ENCODE assay signal across 1 cellular context in genomic region chrX:153953892-153954617, GRCh38.
A peak's percentile ranks its signal among the peaks of the same experiment; 100 is the strongest.
TF ChIP-seq lines count a peak whose summit lies in the region.

No MANE protein-coding gene starts in this region.

TF ChIP-seq in GM12878, 131 proteins besides CTCF, POLR2A, EP300 and RAD21:
- no peak for TF ChIP-seq CBX5 (IDR thresholded peaks at IDR 0.05; ENCODE audit: low read depth)
- peak; percentile 43; the same call in 1 of the 2 replicates for TF ChIP-seq POLR2AphosphoS5 (IDR thresholded peaks at IDR 0.05; ENCODE audit: low read length)
- TF ChIP-seq POLR2AphosphoS2 (IDR thresholded peaks at IDR 0.05; ENCODE audit: low read depth, low read length), result 0 out of 2 replicates have a peak, but pooled peaks have one; percentile 19
